In genomic region chr15:60652245-60652644, GRCh38 we compare ENCODE assay signal across 17 cellular contexts.
A peak's percentile ranks its signal among the peaks of the same experiment; 100 is the strongest.
DNase-seq lines count a peak whose midpoint lies in the region; ATAC-seq and TF ChIP-seq lines count a peak whose summit lies in the region.
"Had no signal": no experiment of that assay in that cellular context is flagged by ENCODE, and none has a peak within 500 bp of the region (broad histone marks: within the 10 kb centered on the region; RNA-seq: fewer than 3 reads in every experiment).

No MANE protein-coding gene starts in this region.

- H3K4me3 ChIP-seq in WERI-Rb-1 (ENCODE audit: low read depth, low read length): no peak overlapping the region; the same call in 1 of the 2 replicates
- H3K4me3 ChIP-seq: Peyer's patch, SJSA1 had no signal

- H3K27ac ChIP-seq in CD4-positive, alpha-beta T cell (ENCODE audit: low read depth, low read length): no peak overlapping the region
- H3K27ac ChIP-seq in WERI-Rb-1: peak overlapping the region; percentile 66
- H3K27ac ChIP-seq: Peyer's patch, SJSA1 had no signal

- no peaks in the 10 kb centered on the region for H3K36me3 Mint-ChIP-seq in CD4-positive, alpha-beta T cell (ENCODE audit: low read depth)
- no peaks in the 10 kb centered on the region for H3K36me3 Mint-ChIP-seq in IgD-negative memory B cell
- H3K36me3 Mint-ChIP-seq in activated CD4-positive, alpha-beta memory T cell treated with anti-CD3 and anti-CD28 coated beads, Interleukin-2, amount 10 ng/mL, durations not matched to agents 7 days and 5 days (ENCODE audit: low read depth): no peaks in the 10 kb centered on the region
- H3K36me3 Mint-ChIP-seq: CD14-positive monocyte had no signal

- H3K9me3 Mint-ChIP-seq in CD4-positive, alpha-beta T cell: no peaks in the 10 kb centered on the region
- H3K9me3 Mint-ChIP-seq in IgD-negative memory B cell: no peaks in the 10 kb centered on the region
- H3K9me3 Mint-ChIP-seq in activated CD4-positive, alpha-beta memory T cell treated with anti-CD3 and anti-CD28 coated beads, Interleukin-2, amount 10 ng/mL, durations not matched to agents 7 days and 5 days: no peaks in the 10 kb centered on the region
- H3K9me3 Mint-ChIP-seq: CD14-positive monocyte; H9; T-helper 2 cell treated with Interferon-gamma antibody and Interleukin-4, amounts not matched to agents 5 μg/mL and 100 μg/mL, for 36 hours had no signal

- CTCF ChIA-PET in CD4-positive, alpha-beta T cell (lab: Charles Lee): interaction anchor here (0.7 kb wide), 1 partner anchor 740 kb away, joined by 3 read pairs; no protein-coding TSS in a partner anchor
- CTCF ChIA-PET in activated CD4-positive, alpha-beta memory T cell treated with anti-CD3 and anti-CD28 coated beads, Interleukin-2, amount 10 ng/mL, durations not matched to agents 7 days and 5 days (lab: Charles Lee): interaction anchor here (0.7 to 1.7 kb wide), 3 partner anchors 20 to 211 kb away, joined by 4 to 5 read pairs (median 4); no protein-coding TSS in a partner anchor

- H3K9me3 ChIP-seq in CD4-positive, alpha-beta T cell (ENCODE audit: control insufficient read depth, low read length): no peaks in the 10 kb centered on the region
- no peaks in the 10 kb centered on the region for H3K9me3 ChIP-seq in WERI-Rb-1 (ENCODE audit: severe bottlenecking)
- H3K9me3 ChIP-seq: Caco-2, Peyer's patch, SJSA1 had no signal

- intact Hi-C loops in CD4-positive, alpha-beta T cell (cut with DNase I, micrococcal nuclease): loop anchor here in 1 of 2 experiments (5.0 kb wide), 2 partner anchors 65 to 265 kb away; no protein-coding TSS in a partner anchor

- H3K4me3 Mint-ChIP-seq in CD4-positive, alpha-beta T cell: no peak overlapping the region
- H3K4me3 Mint-ChIP-seq in IgD-negative memory B cell: peak overlapping the region in 3 of 4 donors; percentile 67 to 88 (median 74)
- no peak overlapping the region for H3K4me3 Mint-ChIP-seq in activated CD4-positive, alpha-beta memory T cell treated with anti-CD3 and anti-CD28 coated beads, Interleukin-2, amount 10 ng/mL, durations not matched to agents 7 days and 5 days
- H3K4me3 Mint-ChIP-seq: CD14-positive monocyte; T-helper 2 cell treated with Interferon-gamma antibody and Interleukin-4, amounts not matched to agents 5 μg/mL and 100 μg/mL, for 36 hours had no signal

- no peak for ATAC-seq in CD4-positive, alpha-beta T cell (ENCODE audit: poor library complexity)
- ATAC-seq in HG03521 (IDR thresholded peaks at IDR 0.05; ENCODE audit: unreplicated experiment) (no peak), GM21619 (IDR thresholded peaks at IDR 0.05; ENCODE audit: unreplicated experiment) (no peak)

- POLR2A ChIA-PET in CD4-positive, alpha-beta T cell (lab: Charles Lee): interaction anchor here (0.8 to 1.4 kb wide), 4 partner anchors 20 to 57 kb away, joined by 3 read pairs; no protein-coding TSS in a partner anchor
- POLR2A ChIA-PET in activated CD4-positive, alpha-beta memory T cell treated with anti-CD3 and anti-CD28 coated beads, Interleukin-2, amount 10 ng/mL, durations not matched to agents 7 days and 5 days (lab: Charles Lee): no interaction called here

- TF ChIP-seq CTCF in CD4-positive, alpha-beta T cell (IDR thresholded peaks at IDR 0.05): no peak
- TF ChIP-seq CTCF in WERI-Rb-1 (IDR thresholded peaks at IDR 0.05; ENCODE audit: low read depth, low read length): no peak
- no peak for TF ChIP-seq CTCF in GM13977 (IDR thresholded peaks at IDR 0.05; ENCODE audit: extremely low read depth, insufficient read depth, missing control alignments)

- peaks cover 58% of the 10 kb centered on the region for H3K4me1 Mint-ChIP-seq in CD4-positive, alpha-beta T cell (ENCODE audit: low read depth)
- H3K4me1 Mint-ChIP-seq in IgD-negative memory B cell: peaks cover 17 to 28% (median 25%) of the 10 kb centered on the region in 3 donors
- H3K4me1 Mint-ChIP-seq in activated CD4-positive, alpha-beta memory T cell treated with anti-CD3 and anti-CD28 coated beads, Interleukin-2, amount 10 ng/mL, durations not matched to agents 7 days and 5 days: peaks cover 41% of the 10 kb centered on the region

- peak overlapping the region; percentile 79 for H3K27ac Mint-ChIP-seq in CD4-positive, alpha-beta T cell
- H3K27ac Mint-ChIP-seq in IgD-negative memory B cell: no peak overlapping the region
- no peak overlapping the region for H3K27ac Mint-ChIP-seq in activated CD4-positive, alpha-beta memory T cell treated with anti-CD3 and anti-CD28 coated beads, Interleukin-2, amount 10 ng/mL, durations not matched to agents 7 days and 5 days
- H3K27ac Mint-ChIP-seq: T-helper 2 cell treated with Interferon-gamma antibody and Interleukin-4, amounts not matched to agents 5 μg/mL and 100 μg/mL, for 36 hours had no signal

- no peaks in the 10 kb centered on the region for H3K27me3 Mint-ChIP-seq in CD4-positive, alpha-beta T cell
- H3K27me3 Mint-ChIP-seq in IgD-negative memory B cell: peaks cover 25% of the 10 kb centered on the region
- peaks cover 1% of the 10 kb centered on the region for H3K27me3 Mint-ChIP-seq in activated CD4-positive, alpha-beta memory T cell treated with anti-CD3 and anti-CD28 coated beads, Interleukin-2, amount 10 ng/mL, durations not matched to agents 7 days and 5 days

- no peaks in the 10 kb centered on the region for H3K36me3 ChIP-seq in WERI-Rb-1
- H3K36me3 ChIP-seq: Peyer's patch, SJSA1 had no signal

- H3K27me3 ChIP-seq in CD4-positive, alpha-beta T cell (ENCODE audit: control insufficient read depth, insufficient read depth, low read length): no peaks in the 10 kb centered on the region
- no peaks in the 10 kb centered on the region for H3K27me3 ChIP-seq in WERI-Rb-1 (ENCODE audit: insufficient read depth, low read depth, severe bottlenecking)
- H3K27me3 ChIP-seq: Peyer's patch, SJSA1 had no signal

- in situ Hi-C loops in GM13977 (cut with MboI; ENCODE audit: low pct_unique_long_range_greater_than_20kb, low sequenced_read_pairs, unreplicated experiment): no loop called here

- DNase-seq in CD4-positive, alpha-beta T cell: no peak
- DNase-seq in WERI-Rb-1 (peak; percentile 32), germinal center (ENCODE audit: low spot score) (peak; percentile 28), GM13977 (ENCODE audit: low spot score) (no peak)
- DNase-seq in activated CD4-positive, alpha-beta memory T cell treated with anti-CD3 and anti-CD28 coated beads, Interleukin-2, amount 10 ng/mL, durations not matched to agents 7 days and 5 days: no peak
- DNase-seq: Caco-2, GDM1, H9, KBM-7, Peyer's patch, SW 1271 had no signal

Comparison
In these comparisons a context has a peak if more than half of its experiments do, and no peak if none do; other contexts are left out.
1. DNase-seq: peak in WERI-Rb-1 (single experiment) and germinal center (single experiment); none in CD4-positive, alpha-beta T cell (0 of 10), GM13977 (single experiment) and activated CD4-positive, alpha-beta memory T cell treated with anti-CD3 and anti-CD28 coated beads, Interleukin-2, amount 10 ng/mL, durations not matched to agents 7 days and 5 days (single experiment).
2. H3K4me3 Mint-ChIP-seq: peak in IgD-negative memory B cell (3 of 4); none in CD4-positive, alpha-beta T cell (single experiment) and activated CD4-positive, alpha-beta memory T cell treated with anti-CD3 and anti-CD28 coated beads, Interleukin-2, amount 10 ng/mL, durations not matched to agents 7 days and 5 days (single experiment).